1 cellular context compared by ENCODE assay signal in the genomic region with DNA sequence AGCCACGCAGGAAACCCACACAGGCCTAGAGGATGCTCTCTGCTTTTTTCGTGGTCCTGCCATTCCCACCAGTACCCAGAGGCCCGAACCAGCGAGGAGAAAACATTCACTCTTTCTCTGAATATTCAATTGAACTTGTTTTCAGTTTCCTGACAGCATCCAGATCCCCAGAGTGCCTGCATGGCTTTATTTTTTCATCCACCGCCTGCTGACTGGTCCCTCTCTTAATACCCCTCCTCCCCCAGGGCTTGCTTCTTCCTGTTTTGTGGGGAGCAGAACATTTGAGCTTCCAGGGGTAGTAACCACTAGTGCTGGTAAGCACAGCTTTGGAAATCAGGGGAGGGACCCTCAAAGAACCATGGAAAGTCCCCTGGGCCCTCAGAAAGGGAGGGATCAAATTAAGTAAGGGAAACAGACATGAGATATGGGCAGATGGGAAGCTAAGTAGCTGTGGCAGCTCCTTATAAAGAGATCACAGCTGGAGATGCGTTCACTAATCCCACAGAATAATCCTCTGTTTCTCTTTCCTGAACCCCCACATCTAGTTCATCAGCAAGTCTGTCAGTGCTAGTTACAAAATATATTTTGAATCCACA.
TF ChIP-seq lines count a peak whose summit lies in the region.

No MANE protein-coding gene starts in this region.

TF ChIP-seq in H1, 55 proteins besides CTCF, POLR2A, EP300 and RAD21:
- TF ChIP-seq SIN3A (conservative IDR thresholded peaks at IDR 0.05 in 1 of 2, IDR thresholded peaks at IDR 0.05 in 1 of 2; ENCODE audit: low read depth in 1 of 2, low read length in 2 of 2): no peak
- TF ChIP-seq KDM4A (IDR thresholded peaks at IDR 0.05; ENCODE audit: low read depth, low read length, severe bottlenecking): no peak
- TF ChIP-seq CHD1 (IDR thresholded peaks at IDR 0.05; ENCODE audit: low read depth, low read length): no peak
